In the genomic region with DNA sequence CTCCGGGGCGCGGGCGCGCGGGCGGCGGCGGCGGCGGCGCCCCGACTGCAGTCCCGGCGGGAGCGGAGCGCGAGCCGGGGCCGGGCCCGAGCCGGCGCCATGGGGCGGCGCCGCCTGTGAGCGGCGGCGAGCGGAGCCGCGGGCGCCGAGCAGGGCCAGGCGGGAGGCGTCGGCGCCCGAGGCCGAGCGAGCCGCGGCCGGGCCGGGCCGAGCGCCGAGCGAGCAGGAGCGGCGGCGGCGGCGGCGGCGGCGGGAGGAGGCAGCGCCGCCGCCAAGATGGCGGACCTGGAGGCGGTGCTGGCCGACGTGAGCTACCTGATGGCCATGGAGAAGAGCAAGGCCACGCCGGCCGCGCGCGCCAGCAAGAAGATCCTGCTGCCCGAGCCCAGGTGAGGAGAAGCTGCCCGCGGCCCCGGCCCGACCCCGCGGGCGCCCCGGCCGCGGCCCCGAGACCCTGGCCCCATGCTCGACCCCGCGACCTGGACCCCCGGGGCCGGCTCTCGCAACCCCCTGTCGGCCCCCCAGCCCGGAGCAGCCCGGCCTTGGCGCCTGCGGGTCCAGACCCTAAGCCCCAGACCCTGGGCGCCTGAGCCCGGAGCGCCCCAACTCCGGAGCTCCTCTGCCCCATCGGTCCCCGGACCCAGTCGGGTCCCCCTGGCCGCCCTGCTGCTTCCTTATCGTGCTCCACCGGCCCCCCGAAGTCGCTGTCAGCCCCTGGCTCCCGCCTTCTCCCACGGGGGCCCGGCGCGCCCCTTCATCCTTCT, we compare ENCODE assay signal across 8 cellular contexts. TPM values are rescaled to one million over a fixed set of nuclear protein-coding genes. Genes with fewer than 3 reads are reported as not detected.
DNase-seq lines count a peak whose midpoint lies in the region; ATAC-seq and TF ChIP-seq lines count a peak whose summit lies in the region.

TSS of gene GRK2 (plus strand) at position 50 of the 764 bp plus-strand sequence. CDS start at position 277, 227 bp downstream.

- POLR2A ChIA-PET in RWPE1 (lab: Yijun Ruan, JAX; ENCODE audit: low non-redundant PET) = interaction anchor here (0.8 kb wide), 1 partner anchor 11 kb away, joined by 3 read pairs; no protein-coding TSS in a partner anchor

- CTCF ChIA-PET in RWPE1 (lab: Yijun Ruan, JAX) = interaction anchor here (1.0 to 2.6 kb wide), 4 partner anchors 18 to 116 kb away, joined by 4 to 15 read pairs (median 5); no protein-coding TSS in a partner anchor

- peak; percentile 45 for DNase-seq in NOMO-1 treated with DMSO at 0.1 percent for 48 hours (lab: John Stamatoyannopoulos, UW; ENCODE audit: unreplicated experiment)
- DNase-seq in NOMO-1 treated with dmso at 0.1 percent for 144 hours (lab: John Stamatoyannopoulos, UW; ENCODE audit: unreplicated experiment) = no peak
- no peak for DNase-seq in RWPE1 (ENCODE audit: low spot score)
- peak; percentile 59 for DNase-seq in chondrocyte (ENCODE audit: low spot score)
- DNase-seq in left lobe of liver (ENCODE audit: low spot score) = no peak
- no peak for DNase-seq in stimulated activated naive CD8-positive, alpha-beta T cell treated with anti-CD3 and anti-CD28 coated beads, Interleukin-15, amount 100 ng/mL, for 72 hours
- no peak for DNase-seq in activated CD4-positive, CD25-positive, alpha-beta regulatory T cell treated with anti-CD3 and anti-CD28 coated beads, Interleukin-2, amount 50 U/mL, for 72 hours

- peaks cover 62% of the 10 kb centered on the region for H3K4me1 Mint-ChIP-seq in chondrocyte (ENCODE audit: low read depth)
- H3K4me1 Mint-ChIP-seq in stimulated activated naive CD8-positive, alpha-beta T cell treated with anti-CD3 and anti-CD28 coated beads, Interleukin-15, amount 100 ng/mL, for 72 hours = peaks cover 83% of the 10 kb centered on the region

- H3K4me3 Mint-ChIP-seq in chondrocyte (ENCODE audit: unreplicated experiment) = peak within 1 kb of the TSS; percentile 90
- H3K4me3 Mint-ChIP-seq in stimulated activated naive CD8-positive, alpha-beta T cell treated with anti-CD3 and anti-CD28 coated beads, Interleukin-15, amount 100 ng/mL, for 72 hours = peak within 1 kb of the TSS; percentile 93 to 95

- no peaks in the 10 kb centered on the region for H3K36me3 Mint-ChIP-seq in chondrocyte (ENCODE audit: low read depth)

- peak within 1 kb of the TSS; percentile 65 for H3K27ac Mint-ChIP-seq in chondrocyte (ENCODE audit: unreplicated experiment)
- H3K27ac Mint-ChIP-seq in stimulated activated naive CD8-positive, alpha-beta T cell treated with anti-CD3 and anti-CD28 coated beads, Interleukin-15, amount 100 ng/mL, for 72 hours = peak within 1 kb of the TSS; percentile 99

- ATAC-seq in HG03520 (IDR thresholded peaks at IDR 0.05; ENCODE audit: unreplicated experiment) (peak; percentile 10), left lobe of liver (peak; percentile 7)
- peak; percentile 0 for ATAC-seq in stimulated activated naive CD8-positive, alpha-beta T cell treated with anti-CD3 and anti-CD28 coated beads, Interleukin-15, amount 100 ng/mL, for 72 hours

- TF ChIP-seq CTCF in RWPE1 (conservative IDR thresholded peaks at IDR 0.05; ENCODE audit: low read depth) (no peak; the same call in 1 of the 2 replicates), chondrocyte (IDR thresholded peaks at IDR 0.05) (peak; percentile 17)

- no peaks in the 10 kb centered on the region for H3K9me3 Mint-ChIP-seq in chondrocyte (ENCODE audit: low read depth)
- H3K9me3 Mint-ChIP-seq in stimulated activated naive CD8-positive, alpha-beta T cell treated with anti-CD3 and anti-CD28 coated beads, Interleukin-15, amount 100 ng/mL, for 72 hours = no peaks in the 10 kb centered on the region

- H3K27me3 Mint-ChIP-seq in chondrocyte (ENCODE audit: low read depth) = no peaks in the 10 kb centered on the region
- H3K27me3 Mint-ChIP-seq in stimulated activated naive CD8-positive, alpha-beta T cell treated with anti-CD3 and anti-CD28 coated beads, Interleukin-15, amount 100 ng/mL, for 72 hours = peaks cover 6% of the 10 kb centered on the region

- H3K27ac ChIP-seq in RWPE1 = peak within 1 kb of the TSS; percentile 96

RNA-seq across cellular contexts. Expression of gene GRK2, which starts in this region (rescaled TPM):
- total RNA-seq in chondrocyte (34.0 to 38.3 TPM (median 36.1 TPM) in 3 replicates), left lobe of liver (29.0 TPM)

Comparison
In these comparisons a context has a peak if more than half of its experiments do, and no peak if none do; other contexts are left out.
1. DNase-seq: peak in NOMO-1 treated with DMSO at 0.1 percent for 48 hours (single experiment) and chondrocyte (single experiment); none in NOMO-1 treated with dmso at 0.1 percent for 144 hours (single experiment), RWPE1 (single experiment), left lobe of liver (single experiment), stimulated activated naive CD8-positive, alpha-beta T cell treated with anti-CD3 and anti-CD28 coated beads, Interleukin-15, amount 100 ng/mL, for 72 hours (0 of 2) and activated CD4-positive, CD25-positive, alpha-beta regulatory T cell treated with anti-CD3 and anti-CD28 coated beads, Interleukin-2, amount 50 U/mL, for 72 hours (single experiment).
2. Peak in every context shown above with its lines, with median percentiles within 50 percentile points of each other: ATAC-seq.